9 cellular contexts compared by ENCODE assay signal in the genomic region with DNA sequence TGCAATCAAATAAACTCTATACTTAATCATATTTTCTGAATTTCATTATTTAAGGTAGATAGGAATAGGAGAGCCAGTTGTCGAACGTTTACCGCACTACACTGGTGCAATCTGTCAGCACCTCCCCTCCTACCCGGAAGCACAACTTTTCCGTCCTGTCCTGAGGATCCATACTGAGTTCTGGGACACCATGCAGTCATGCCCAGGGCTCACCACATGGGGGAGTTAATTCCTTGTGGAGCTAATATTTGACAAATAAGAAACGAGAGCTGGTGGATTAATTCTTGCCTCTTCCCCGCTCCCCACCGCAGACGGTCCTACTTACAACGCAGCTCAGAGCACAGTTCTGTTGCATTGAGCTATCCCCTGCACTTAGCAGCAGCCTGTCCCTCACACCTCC.
A peak's percentile ranks its signal among the peaks of the same experiment; 100 is the strongest.
DNase-seq lines count a peak whose midpoint lies in the region; ATAC-seq, FAIRE-seq and TF ChIP-seq lines count a peak whose summit lies in the region.
"Had no signal": no experiment of that assay in that cellular context is flagged by ENCODE, and none has a peak within 500 bp of the region (broad histone marks: within the 10 kb centered on the region; RNA-seq: fewer than 3 reads in every experiment).

No MANE protein-coding gene starts in this region.

- H3K4me2 ChIP-seq in HepG2 (ENCODE audit: low read depth, low read length): peak overlapping the region; percentile 52

- intact Hi-C loops in adrenal gland (cut with DNase I) (loop anchor here in 1 of 2 donors (10.0 kb wide), 1 partner anchor 95 kb away; no protein-coding TSS in a partner anchor), HepG2 (cut with micrococcal nuclease; ENCODE audit: unreplicated experiment) (no loop called here)

- no peak overlapping the region for H2AFZ ChIP-seq in HepG2 (ENCODE audit: low read length)

- CTCF ChIA-PET in HepG2 (lab: Yijun Ruan, JAX; ENCODE audit: low intra/inter-chr PET ratio, low total read pairs): interaction anchor here (1.6 kb wide), 1 partner anchor 155 kb away, joined by 7 read pairs; no protein-coding TSS in a partner anchor

- ATAC-seq in HepG2: peak; percentile 90

- no peak for TF ChIP-seq RAD21 in HepG2 (CRISPR knock-in tag; IDR thresholded peaks at IDR 0.05)

- peak; percentile 72 for FAIRE-seq in HepG2 (lab: Jason Lieb, UNC)

- H3K4me3 ChIP-seq in HUES64 (ENCODE audit: low read length) (no peak overlapping the region), adrenal gland (no peak overlapping the region), HepG2 (replicated peaks in 1 of 3; ENCODE audit: insufficient read depth in 1 of 3, low read depth in 2 of 3, low read length in 3 of 3) (0 out of 6 replicates have a peak overlapping the region, but pooled peaks of 1 of the 3 experiments have one; percentile 5)

- H3K9me3 ChIP-seq in HUES64 (ENCODE audit: insufficient read depth, low read depth, low read length) (no peaks in the 10 kb centered on the region), adrenal gland (replicated peaks in 1 of 3) (no peaks in the 10 kb centered on the region), HepG2 (ENCODE audit: low read length) (no peaks in the 10 kb centered on the region)

- no TSS peak for BruUV-seq in HepG2 (replicated peaks; lab: Mats Ljungman, UMichigan)

- POLR2A ChIA-PET in HepG2 (lab: Yijun Ruan, JAX): interaction anchor here (0.9 kb wide), 1 partner anchor 40 kb away, joined by 3 read pairs; no protein-coding TSS in a partner anchor

- H3K9ac ChIP-seq in HUES64 (ENCODE audit: low read depth, low read length): no peak overlapping the region
- no peak overlapping the region for H3K9ac ChIP-seq in HepG2 (ENCODE audit: insufficient read depth, low read depth, low read length)

- H3K4me1 ChIP-seq in HUES64 (ENCODE audit: insufficient read depth, low read length): peaks cover 55% of the 10 kb centered on the region
- no peaks in the 10 kb centered on the region for H3K4me1 ChIP-seq in adrenal gland (replicated peaks in 1 of 2)
- peaks cover 11% of the 10 kb centered on the region; the same call in 1 of the 2 replicates for H3K4me1 ChIP-seq in HepG2 (ENCODE audit: insufficient read depth, low read length)

- H4K20me1 ChIP-seq in HepG2 (ENCODE audit: insufficient read depth, low read length): no peaks in the 10 kb centered on the region

- peak; percentile 52 for TF ChIP-seq CTCF in C4-2B (conservative IDR thresholded peaks at IDR 0.05)
- TF ChIP-seq CTCF in adrenal gland (IDR thresholded peaks at IDR 0.05): peak in 4 of 6 experiments; percentile 7 to 37 (median 21)
- TF ChIP-seq CTCF in HepG2 (CRISPR knock-in tag; IDR thresholded peaks at IDR 0.05): peak; percentile 66

- TF ChIP-seq EP300 in HepG2 (IDR thresholded peaks at IDR 0.05; ENCODE audit: low read depth in 2 of 2, low read length in 2 of 2): no peak
- no peak for TF ChIP-seq EP300 in HepG2 (CRISPR knock-in tag; IDR thresholded peaks at IDR 0.05; ENCODE audit: borderline replicate concordance)

- H3K79me2 ChIP-seq in HepG2 (ENCODE audit: insufficient read depth, low read length): no peaks in the 10 kb centered on the region

- peaks cover 4% of the 10 kb centered on the region; the same call in 1 of the 2 replicates for H3K27me3 ChIP-seq in HUES64 (ENCODE audit: insufficient read depth, low read length)
- no peaks in the 10 kb centered on the region for H3K27me3 ChIP-seq in adrenal gland
- H3K27me3 ChIP-seq in HepG2 (ENCODE audit: control insufficient read depth in 1 of 2, insufficient read depth in 2 of 2, low read length in 2 of 2): peaks cover 0 to 24% of the 10 kb centered on the region in 2 experiments; a peak in 1 of 5 replicates

- no peaks in the 10 kb centered on the region for H3K36me3 ChIP-seq in HUES64 (ENCODE audit: insufficient read depth, low read length)
- no peaks in the 10 kb centered on the region for H3K36me3 ChIP-seq in adrenal gland (replicated peaks in 1 of 2)
- no peaks in the 10 kb centered on the region for H3K36me3 ChIP-seq in HepG2 (replicated peaks in 1 of 2; ENCODE audit: control insufficient read depth in 1 of 2, insufficient read depth in 2 of 2, low read length in 2 of 2)

- in situ Hi-C loops in HepG2 (cut with HindIII; ENCODE audit: extremely low pct_ligation_motif_present, low pct_unique_long_range_greater_than_20kb): loop anchor here (5.0 kb wide), 1 partner anchor 158 kb away; no protein-coding TSS in a partner anchor

- no peak overlapping the region for H3K27ac ChIP-seq in C4-2B
- H3K27ac ChIP-seq in HUES64 (ENCODE audit: low read depth, low read length): 0 out of 2 replicates have a peak overlapping the region, but pooled peaks have one; percentile 1
- H3K27ac ChIP-seq in adrenal gland: no peak overlapping the region
- H3K27ac ChIP-seq in HepG2 (ENCODE audit: extremely low read length, insufficient read depth, low read length): no peak overlapping the region

- TF ChIP-seq POLR2A in adrenal gland (IDR thresholded peaks at IDR 0.05): no peak
- TF ChIP-seq POLR2A in HepG2 (IDR thresholded peaks at IDR 0.05; ENCODE audit: insufficient read depth in 1 of 2, low read depth in 2 of 2, low read length in 2 of 2): no peak

- 78% methylated on average over 10 of the region's 10 CpGs for WGBS in HUES64
- 59 to 74% (median 63%) methylated on average over 10 of the region's 10 CpGs for WGBS in adrenal gland, 4 donors
- 33% methylated on average over 10 of the region's 10 CpGs for WGBS in HepG2 (ENCODE audit: low lambda C conversion rate)

- DNase-seq in adrenal gland (peak in 3 of 7 donors; percentile 19 to 34 (median 23)), HepG2 (ENCODE audit: low spot score) (peak; percentile 68), GM19240 (ENCODE audit: insufficient read length, low spot score) (no peak), NCI-H1092 (lab: John Stamatoyannopoulos, UW) (no peak)
- DNase-seq in stimulated activated CD4-positive, alpha-beta T cell treated with anti-CD3 and anti-CD28 coated beads, Interleukin-1b, Interleukin-23, amount 100 ng/mL, for 48 hours: no peak
- DNase-seq in activated T-cell treated with anti-CD3 and anti-CD28 coated beads, Interleukin-2, amount 50 U/mL, for 48 hours: no peak
- DNase-seq: activated CD4-positive, alpha-beta T cell treated with anti-CD3 and anti-CD28 coated beads for 4 hours had no signal

TF ChIP-seq in HepG2, 621 proteins besides CTCF, POLR2A, EP300 and RAD21 (continues in another document):
- TF ChIP-seq, protein P1, sequence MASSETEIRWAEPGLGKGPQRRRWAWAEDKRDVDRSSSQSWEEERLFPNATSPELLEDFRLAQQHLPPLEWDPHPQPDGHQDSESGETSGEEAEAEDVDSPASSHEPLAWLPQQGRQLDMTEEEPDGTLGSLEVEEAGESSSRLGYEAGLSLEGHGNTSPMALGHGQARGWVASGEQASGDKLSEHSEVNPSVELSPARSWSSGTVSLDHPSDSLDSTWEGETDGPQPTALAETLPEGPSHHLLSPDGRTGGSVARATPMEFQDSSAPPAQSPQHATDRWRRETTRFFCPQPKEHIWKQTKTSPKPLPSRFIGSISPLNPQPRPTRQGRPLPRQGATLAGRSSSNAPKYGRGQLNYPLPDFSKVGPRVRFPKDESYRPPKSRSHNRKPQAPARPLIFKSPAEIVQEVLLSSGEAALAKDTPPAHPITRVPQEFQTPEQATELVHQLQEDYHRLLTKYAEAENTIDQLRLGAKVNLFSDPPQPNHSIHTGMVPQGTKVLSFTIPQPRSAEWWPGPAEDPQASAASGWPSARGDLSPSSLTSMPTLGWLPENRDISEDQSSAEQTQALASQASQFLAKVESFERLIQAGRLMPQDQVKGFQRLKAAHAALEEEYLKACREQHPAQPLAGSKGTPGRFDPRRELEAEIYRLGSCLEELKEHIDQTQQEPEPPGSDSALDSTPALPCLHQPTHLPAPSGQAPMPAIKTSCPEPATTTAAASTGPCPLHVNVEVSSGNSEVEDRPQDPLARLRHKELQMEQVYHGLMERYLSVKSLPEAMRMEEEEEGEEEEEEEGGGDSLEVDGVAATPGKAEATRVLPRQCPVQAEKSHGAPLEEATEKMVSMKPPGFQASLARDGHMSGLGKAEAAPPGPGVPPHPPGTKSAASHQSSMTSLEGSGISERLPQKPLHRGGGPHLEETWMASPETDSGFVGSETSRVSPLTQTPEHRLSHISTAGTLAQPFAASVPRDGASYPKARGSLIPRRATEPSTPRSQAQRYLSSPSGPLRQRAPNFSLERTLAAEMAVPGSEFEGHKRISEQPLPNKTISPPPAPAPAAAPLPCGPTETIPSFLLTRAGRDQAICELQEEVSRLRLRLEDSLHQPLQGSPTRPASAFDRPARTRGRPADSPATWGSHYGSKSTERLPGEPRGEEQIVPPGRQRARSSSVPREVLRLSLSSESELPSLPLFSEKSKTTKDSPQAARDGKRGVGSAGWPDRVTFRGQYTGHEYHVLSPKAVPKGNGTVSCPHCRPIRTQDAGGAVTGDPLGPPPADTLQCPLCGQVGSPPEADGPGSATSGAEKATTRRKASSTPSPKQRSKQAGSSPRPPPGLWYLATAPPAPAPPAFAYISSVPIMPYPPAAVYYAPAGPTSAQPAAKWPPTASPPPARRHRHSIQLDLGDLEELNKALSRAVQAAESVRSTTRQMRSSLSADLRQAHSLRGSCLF (CRISPR knock-in tag; IDR thresholded peaks at IDR 0.05; ENCODE audit: borderline replicate concordance): no peak
- TF ChIP-seq MXD3 (CRISPR knock-in tag; IDR thresholded peaks at IDR 0.05): no peak
- TF ChIP-seq ZBTB3 (CRISPR knock-in tag; IDR thresholded peaks at IDR 0.05; ENCODE audit: borderline replicate concordance, low read depth): no peak
- TF ChIP-seq DR1 (CRISPR knock-in tag; IDR thresholded peaks at IDR 0.05): no peak
- TF ChIP-seq ZNF781 (CRISPR knock-in tag; IDR thresholded peaks at IDR 0.05; ENCODE audit: borderline replicate concordance, not compliant biosample characterization): no peak
- 0 out of 2 replicates have a peak, but pooled peaks have one; percentile 42 for TF ChIP-seq ZNF501 (CRISPR knock-in tag; IDR thresholded peaks at IDR 0.05)
- TF ChIP-seq SIN3B (IDR thresholded peaks at IDR 0.05; ENCODE audit: low read length): no peak
- peak; percentile 74 for TF ChIP-seq ELF1 (CRISPR knock-in tag; IDR thresholded peaks at IDR 0.05)
- no peak for TF ChIP-seq ONECUT2 (CRISPR knock-in tag; IDR thresholded peaks at IDR 0.05)
- 0 out of 2 replicates have a peak, but pooled peaks have one; percentile 18 for TF ChIP-seq KDM2A (CRISPR knock-in tag; IDR thresholded peaks at IDR 0.05; ENCODE audit: borderline replicate concordance, low read depth)
- no peak for TF ChIP-seq ZNF12 (CRISPR knock-in tag; IDR thresholded peaks at IDR 0.05)
- 0 out of 2 replicates have a peak, but pooled peaks have one; percentile 17 for TF ChIP-seq CEBPG (CRISPR knock-in tag; IDR thresholded peaks at IDR 0.05)
- no peak for TF ChIP-seq PTBP1 (IDR thresholded peaks at IDR 0.05; ENCODE audit: low read depth, low read length, poor library complexity, severe bottlenecking)
- TF ChIP-seq NRL (CRISPR knock-in tag; IDR thresholded peaks at IDR 0.05; ENCODE audit: borderline replicate concordance): no peak
